24 cellular contexts compared by ENCODE assay signal in the genomic region with DNA sequence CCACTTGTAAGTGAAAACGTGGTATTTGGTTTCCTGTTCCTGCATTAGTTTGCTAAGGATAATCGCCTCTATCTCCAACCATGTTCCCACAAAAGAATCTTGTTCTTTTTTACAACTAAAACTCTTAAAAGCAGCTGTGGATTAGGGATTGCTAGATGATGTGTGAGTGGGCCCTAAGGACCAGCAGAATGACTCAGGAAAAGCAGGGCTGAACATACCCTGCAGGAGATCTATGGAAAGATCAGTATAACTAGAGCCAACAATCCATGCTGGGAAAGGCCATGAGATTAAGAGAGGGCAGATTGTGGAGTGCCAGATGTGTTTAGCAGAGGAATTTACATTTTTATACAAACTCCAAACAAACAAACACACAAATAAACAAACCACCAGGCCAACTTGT.
DNase-seq lines count a peak whose midpoint lies in the region; ATAC-seq and TF ChIP-seq lines count a peak whose summit lies in the region.
"Had no signal": no experiment of that assay in that cellular context is flagged by ENCODE, and none has a peak within 500 bp of the region (broad histone marks: within the 10 kb centered on the region; RNA-seq: fewer than 3 reads in every experiment).

No MANE protein-coding gene starts in this region.

- DNase-seq in mammary epithelial cell: no peak
- DNase-seq in MCF 10A (ENCODE audit: unreplicated experiment): no peak
- DNase-seq in foreskin keratinocyte: no peak
- no peak for DNase-seq in progenitor cell of endocrine pancreas (ENCODE audit: low spot score, unreplicated experiment)
- DNase-seq in GM19238 (ENCODE audit: insufficient read length, low spot score): no peak
- no peak for DNase-seq in activated T-cell treated with anti-CD3 and anti-CD28 coated beads, Interleukin-2, amount 50 U/mL, for 4 hours
- no peak for DNase-seq in SIG-M5 treated with dmso at 0.1 percent for 504 hours (lab: John Stamatoyannopoulos, UW; ENCODE audit: unreplicated experiment)
- DNase-seq: 8988T, ACHN, Calu3, DND-41, GM23248, H7, Kasumi-1, NCI-H1105 treated with DMSO at 0.1 percent for 48 hours, NCI-H146, NCI-H1930, NCI-H2107, NCI-H446 treated with DMSO at 0.1 percent for 48 hours, NCI-H526, PC-9, Right ventricle myocardium superior had no signal

- H3K4me1 ChIP-seq in mammary epithelial cell (ENCODE audit: insufficient read depth, low read length) (no peaks in the 10 kb centered on the region), foreskin keratinocyte (no peaks in the 10 kb centered on the region)

- no peaks in the 10 kb centered on the region for H3K36me3 ChIP-seq in mammary epithelial cell (ENCODE audit: insufficient read depth, low read length)

- H3K4me3 Mint-ChIP-seq in MCF 10A (ENCODE audit: unreplicated experiment): no peak overlapping the region
- no peak overlapping the region for H3K4me3 Mint-ChIP-seq in progenitor cell of endocrine pancreas (ENCODE audit: low read depth)
- no peak overlapping the region for H3K4me3 Mint-ChIP-seq in activated T-cell treated with anti-CD3 and anti-CD28 coated beads, Interleukin-2, amount 50 U/mL, for 4 hours

- H3K36me3 Mint-ChIP-seq in MCF 10A (ENCODE audit: insufficient read depth, unreplicated experiment) (no peaks in the 10 kb centered on the region), progenitor cell of endocrine pancreas (ENCODE audit: insufficient read depth) (peaks cover 1% of the 10 kb centered on the region)
- H3K36me3 Mint-ChIP-seq in activated T-cell treated with anti-CD3 and anti-CD28 coated beads, Interleukin-2, amount 50 U/mL, for 4 hours (ENCODE audit: insufficient read depth): no peaks in the 10 kb centered on the region

- ATAC-seq in foreskin keratinocyte: peak; percentile 60
- no peak for ATAC-seq in activated T-cell treated with anti-CD3 and anti-CD28 coated beads, Interleukin-2, amount 50 U/mL, for 4 hours
- ATAC-seq: HepG2, K562 had no signal

- H3K27ac ChIP-seq in mammary epithelial cell (ENCODE audit: insufficient read depth, low read depth, low read length) (no peak overlapping the region), foreskin keratinocyte (peak overlapping the region; percentile 64)
- H3K27ac ChIP-seq: GM23248, PC-9 had no signal

- H3K27ac Mint-ChIP-seq in MCF 10A (ENCODE audit: low read depth, unreplicated experiment): no peak overlapping the region
- H3K27ac Mint-ChIP-seq in progenitor cell of endocrine pancreas: peak overlapping the region; percentile 5

- dilution Hi-C loops in mammary epithelial cell (cut with HindIII; ENCODE audit: low sequenced_read_pairs): no loop called here

- BruUV-seq in mammary epithelial cell (replicated peaks; lab: Mats Ljungman, UMichigan): no TSS peak
- no TSS peak for BruUV-seq in MCF 10A (replicated peaks; lab: Mats Ljungman, UMichigan)

- in situ Hi-C loops in mammary epithelial cell (cut with MboI; ENCODE audit: low sequenced_read_pairs in 2 of 2): no loop called here

- TF ChIP-seq CTCF in mammary epithelial cell (conservative IDR thresholded peaks at IDR 0.05 in 1 of 2, IDR thresholded peaks at IDR 0.05 in 1 of 2; ENCODE audit: extremely low read depth in 1 of 2, insufficient read depth in 1 of 2, low read depth in 1 of 2, low read length in 2 of 2) (no peak), MCF 10A (IDR thresholded peaks at IDR 0.05; ENCODE audit: unreplicated experiment) (no peak), foreskin keratinocyte (conservative IDR thresholded peaks at IDR 0.05) (no peak), progenitor cell of endocrine pancreas (IDR thresholded peaks at IDR 0.05; ENCODE audit: unreplicated experiment) (no peak)

- intact Hi-C loops in mammary epithelial cell (cut with micrococcal nuclease): no loop called here
- intact Hi-C loops in MCF 10A (cut with micrococcal nuclease): no loop called here

- H3K27me3 Mint-ChIP-seq in MCF 10A (ENCODE audit: insufficient read depth, unreplicated experiment) (peaks cover 61% of the 10 kb centered on the region), progenitor cell of endocrine pancreas (peaks cover 3% of the 10 kb centered on the region)
- H3K27me3 Mint-ChIP-seq in activated T-cell treated with anti-CD3 and anti-CD28 coated beads, Interleukin-2, amount 50 U/mL, for 4 hours (ENCODE audit: low read depth): peaks cover 4% of the 10 kb centered on the region

- no peaks in the 10 kb centered on the region for H3K79me2 ChIP-seq in mammary epithelial cell (ENCODE audit: insufficient read depth, low read length)

- H3K4me2 ChIP-seq in mammary epithelial cell (ENCODE audit: insufficient read depth, low read depth, low read length): no peak overlapping the region
- H3K4me2 ChIP-seq: PC-9 had no signal

- WGBS in mammary epithelial cell (ENCODE audit: low coverage, missing lambda C conversion rate): 26% methylated on average over 2 of the region's 2 CpGs

- H3K9me3 Mint-ChIP-seq in MCF 10A (ENCODE audit: unreplicated experiment) (no peaks in the 10 kb centered on the region), progenitor cell of endocrine pancreas (ENCODE audit: low read depth) (peaks cover 8% of the 10 kb centered on the region)
- no peaks in the 10 kb centered on the region for H3K9me3 Mint-ChIP-seq in activated T-cell treated with anti-CD3 and anti-CD28 coated beads, Interleukin-2, amount 50 U/mL, for 4 hours

- H3K4me1 Mint-ChIP-seq in MCF 10A (ENCODE audit: insufficient read depth, unreplicated experiment) (no peaks in the 10 kb centered on the region), progenitor cell of endocrine pancreas (ENCODE audit: low read depth) (peaks cover 23% of the 10 kb centered on the region)
- no peaks in the 10 kb centered on the region for H3K4me1 Mint-ChIP-seq in activated T-cell treated with anti-CD3 and anti-CD28 coated beads, Interleukin-2, amount 50 U/mL, for 4 hours (ENCODE audit: low read depth)

- H3K27me3 ChIP-seq in mammary epithelial cell (ENCODE audit: insufficient read depth, low read length) (peaks cover 3% of the 10 kb centered on the region), foreskin keratinocyte (no peaks in the 10 kb centered on the region)

- H4K20me1 ChIP-seq in mammary epithelial cell (ENCODE audit: insufficient read depth, low read length): no peaks in the 10 kb centered on the region

- no peaks in the 10 kb centered on the region for H3K9me3 ChIP-seq in mammary epithelial cell (replicated peaks; ENCODE audit: insufficient read depth, low read length)

- H3K4me3 ChIP-seq in mammary epithelial cell (replicated peaks in 1 of 3; ENCODE audit: insufficient read depth in 1 of 3, low read depth in 2 of 3, low read length in 3 of 3): no peak overlapping the region
- H3K4me3 ChIP-seq: GM23248, K562, PC-9 had no signal

- POLR2A ChIA-PET in MCF 10A (lab: Yijun Ruan, JAX): interaction anchor here (1.0 to 1.5 kb wide), 3 partner anchors 12 to 100 kb away, joined by 3 to 4 read pairs (median 3); no protein-coding TSS in a partner anchor

- peak overlapping the region; percentile 39 for H2AFZ ChIP-seq in mammary epithelial cell (ENCODE audit: low read depth, low read length)
- H2AFZ ChIP-seq: GM23248, PC-9 had no signal

- CTCF ChIA-PET in mammary epithelial cell (lab: Charles Lee; ENCODE audit: low non-redundant PET) (no interaction called here), MCF 10A (lab: Yijun Ruan, JAX) (interaction anchor here (0.7 to 5.0 kb wide), 3 partner anchors 12 to 236 kb away, joined by 3 to 24 read pairs (median 4); no protein-coding TSS in a partner anchor)

- no peak overlapping the region for H3K9ac ChIP-seq in mammary epithelial cell (ENCODE audit: insufficient read depth, low read length)
- H3K9ac ChIP-seq: GM23248 had no signal
